In genomic region chr6:89079611-89080213, GRCh38 we compare ENCODE assay signal across 8 cellular contexts.
DNase-seq lines count a peak whose midpoint lies in the region; ATAC-seq and TF ChIP-seq lines count a peak whose summit lies in the region.

No MANE protein-coding gene starts in this region.

- H3K9me3 ChIP-seq in NT2/D1 (ENCODE audit: insufficient read depth, low read length) (no peaks in the 10 kb centered on the region), muscle layer of colon (ENCODE audit: low read length) (no peaks in the 10 kb centered on the region)

- H3K36me3 ChIP-seq in NT2/D1 (ENCODE audit: insufficient read depth, insufficient read length, low read length) = peaks cover 9% of the 10 kb centered on the region
- peaks cover 10% of the 10 kb centered on the region for H3K36me3 ChIP-seq in muscle layer of colon (ENCODE audit: insufficient read depth, low read length)

- no peaks in the 10 kb centered on the region for H3K9me3 Mint-ChIP-seq in activated T-cell treated with anti-CD3 and anti-CD28 coated beads, Interleukin-2, amount 50 U/mL, for 24 hours
- H3K9me3 Mint-ChIP-seq in stimulated activated naive CD8-positive, alpha-beta T cell treated with anti-CD3 and anti-CD28 coated beads, Interleukin-15, amount 100 ng/mL, for 72 hours = no peaks in the 10 kb centered on the region

- no peaks in the 10 kb centered on the region for H3K27me3 Mint-ChIP-seq in activated T-cell treated with anti-CD3 and anti-CD28 coated beads, Interleukin-2, amount 50 U/mL, for 24 hours
- H3K27me3 Mint-ChIP-seq in stimulated activated naive CD8-positive, alpha-beta T cell treated with anti-CD3 and anti-CD28 coated beads, Interleukin-15, amount 100 ng/mL, for 72 hours = no peaks in the 10 kb centered on the region

- peak overlapping the region; percentile 98 for H3K27ac Mint-ChIP-seq in activated T-cell treated with anti-CD3 and anti-CD28 coated beads, Interleukin-2, amount 50 U/mL, for 24 hours
- H3K27ac Mint-ChIP-seq in stimulated activated naive CD8-positive, alpha-beta T cell treated with anti-CD3 and anti-CD28 coated beads, Interleukin-15, amount 100 ng/mL, for 72 hours = peak overlapping the region; percentile 96 to 98

- peak overlapping the region; percentile 97 for H3K27ac ChIP-seq in muscle layer of colon (ENCODE audit: low read depth, low read length)

- POLR2A ChIA-PET in AG04449 (lab: Yijun Ruan, JAX) = interaction anchor here (0.7 to 1.8 kb wide), 10 partner anchors 9 to 272 kb away, joined by 3 to 9 read pairs (median 3); partner anchors contain the start of gene RNGTT

- H3K27me3 ChIP-seq in NT2/D1 (ENCODE audit: insufficient read depth, insufficient read length) = no peaks in the 10 kb centered on the region
- H3K27me3 ChIP-seq in muscle layer of colon (ENCODE audit: control insufficient read depth in 1 of 2, insufficient read depth in 2 of 2, low read length in 2 of 2) = no peaks in the 10 kb centered on the region

- no peak for TF ChIP-seq POLR2A in erythroblast (IDR thresholded peaks at IDR 0.05; ENCODE audit: low read length)

- H3K4me3 ChIP-seq in AG04449 (ENCODE audit: low read depth, low read length) = peak overlapping the region; percentile 63
- H3K4me3 ChIP-seq in NT2/D1 (ENCODE audit: insufficient read length, low read depth) = peak overlapping the region; percentile 35
- H3K4me3 ChIP-seq in muscle layer of colon (ENCODE audit: low read depth in 1 of 2, low read length in 2 of 2) = peak overlapping the region; percentile 74 to 93

- no peaks in the 10 kb centered on the region for H3K4me1 ChIP-seq in NT2/D1 (ENCODE audit: insufficient read depth, insufficient read length)
- H3K4me1 ChIP-seq in muscle layer of colon (ENCODE audit: insufficient read depth, low read length) = peaks cover 14% of the 10 kb centered on the region

- DNase-seq in AG04449 (ENCODE audit: low read depth, low spot score) = no peak
- DNase-seq in NT2/D1 (ENCODE audit: low read depth, low spot score) = no peak
- peak; percentile 57 for DNase-seq in activated T-cell treated with anti-CD3 and anti-CD28 coated beads, Interleukin-2, amount 50 U/mL, for 24 hours
- DNase-seq in erythroblast (lab: John Stamatoyannopoulos, UW) = peak; percentile 50 to 61
- peak; percentile 69 to 78 for DNase-seq in stimulated activated naive CD8-positive, alpha-beta T cell treated with anti-CD3 and anti-CD28 coated beads, Interleukin-15, amount 100 ng/mL, for 72 hours

- peaks cover 26% of the 10 kb centered on the region for H3K4me1 Mint-ChIP-seq in activated T-cell treated with anti-CD3 and anti-CD28 coated beads, Interleukin-2, amount 50 U/mL, for 24 hours (ENCODE audit: low read depth)
- peaks cover 24% of the 10 kb centered on the region for H3K4me1 Mint-ChIP-seq in stimulated activated naive CD8-positive, alpha-beta T cell treated with anti-CD3 and anti-CD28 coated beads, Interleukin-15, amount 100 ng/mL, for 72 hours

- CTCF ChIA-PET in AG04449 (lab: Yijun Ruan, JAX) = interaction anchor here (1.0 to 1.4 kb wide), 6 partner anchors 13 to 160 kb away, joined by 3 to 7 read pairs (median 4); no protein-coding TSS in a partner anchor

- ATAC-seq in GM18907 (IDR thresholded peaks at IDR 0.05; ENCODE audit: unreplicated experiment) (peak; percentile 0), GM21360 (IDR thresholded peaks at IDR 0.05; ENCODE audit: unreplicated experiment) (no peak)
- ATAC-seq in stimulated activated naive CD8-positive, alpha-beta T cell treated with anti-CD3 and anti-CD28 coated beads, Interleukin-15, amount 100 ng/mL, for 72 hours = peak; percentile 59

- H3K36me3 Mint-ChIP-seq in activated T-cell treated with anti-CD3 and anti-CD28 coated beads, Interleukin-2, amount 50 U/mL, for 24 hours (ENCODE audit: low read depth) = peaks cover 36% of the 10 kb centered on the region

- no peak for TF ChIP-seq CTCF in AG04449 (IDR thresholded peaks at IDR 0.05; ENCODE audit: insufficient read depth, low read length, missing control alignments)

- peak overlapping the region; percentile 92 for H3K4me3 Mint-ChIP-seq in activated T-cell treated with anti-CD3 and anti-CD28 coated beads, Interleukin-2, amount 50 U/mL, for 24 hours
- H3K4me3 Mint-ChIP-seq in stimulated activated naive CD8-positive, alpha-beta T cell treated with anti-CD3 and anti-CD28 coated beads, Interleukin-15, amount 100 ng/mL, for 72 hours = peak overlapping the region; percentile 86 to 93

- H3K9ac ChIP-seq in NT2/D1 (ENCODE audit: insufficient read length, low read depth) = peak overlapping the region; percentile 16
- H3K9ac ChIP-seq in muscle layer of colon (ENCODE audit: low read length) = peak overlapping the region; percentile 99

Comparison
In these comparisons a context has a peak if more than half of its experiments do, and no peak if none do; other contexts are left out.
1. DNase-seq: peak in activated T-cell treated with anti-CD3 and anti-CD28 coated beads, Interleukin-2, amount 50 U/mL, for 24 hours (single experiment), erythroblast (2 of 2) and stimulated activated naive CD8-positive, alpha-beta T cell treated with anti-CD3 and anti-CD28 coated beads, Interleukin-15, amount 100 ng/mL, for 72 hours (2 of 2); none in AG04449 (single experiment) and NT2/D1 (single experiment).
2. Peak in every context shown above with its lines, with median percentiles within 50 percentile points of each other: H3K4me3 ChIP-seq.